In the genomic region with DNA sequence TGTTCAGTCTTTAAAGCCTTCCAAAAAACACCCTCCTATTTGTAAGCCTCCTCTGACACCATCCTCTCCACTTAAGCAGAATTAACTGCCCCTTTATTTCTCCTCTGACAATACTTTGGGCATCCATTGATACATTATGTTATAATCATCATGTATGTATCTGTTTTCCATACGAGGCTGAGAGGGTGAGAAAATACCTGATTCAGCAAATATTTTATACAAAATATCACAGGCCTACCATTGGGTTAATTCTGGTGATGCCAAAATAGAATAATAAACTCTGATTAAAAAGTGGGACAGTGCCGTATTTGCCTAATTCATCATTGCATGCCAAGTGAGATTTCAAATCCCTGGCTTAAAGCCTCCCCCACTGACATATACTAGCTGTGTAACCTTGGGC, we compare ENCODE assay signal across 2 cellular contexts.
A peak's percentile ranks its signal among the peaks of the same experiment; 100 is the strongest.
TF ChIP-seq lines count a peak whose summit lies in the region.

No MANE protein-coding gene starts in this region.

TF ChIP-seq in A549, 52 proteins besides CTCF, POLR2A, EP300 and RAD21:
- TF ChIP-seq MAFK (IDR thresholded peaks at IDR 0.05; ENCODE audit: partially characterized antibody) (peak; percentile 86), PHF8 (IDR thresholded peaks at IDR 0.05; ENCODE audit: borderline replicate concordance, low read depth) (no peak)

TF ChIP-seq in H1, 55 proteins besides CTCF, POLR2A, EP300 and RAD21:
- TF ChIP-seq MAFK (IDR thresholded peaks at IDR 0.05; ENCODE audit: low read depth, low read length) (peak; percentile 67; the same call in 1 of the 2 replicates), BRCA1 (IDR thresholded peaks at IDR 0.05; ENCODE audit: low read depth, low read length) (no peak), JUND (IDR thresholded peaks at IDR 0.05; ENCODE audit: low read length) (no peak)
- TF ChIP-seq, protein P1, sequence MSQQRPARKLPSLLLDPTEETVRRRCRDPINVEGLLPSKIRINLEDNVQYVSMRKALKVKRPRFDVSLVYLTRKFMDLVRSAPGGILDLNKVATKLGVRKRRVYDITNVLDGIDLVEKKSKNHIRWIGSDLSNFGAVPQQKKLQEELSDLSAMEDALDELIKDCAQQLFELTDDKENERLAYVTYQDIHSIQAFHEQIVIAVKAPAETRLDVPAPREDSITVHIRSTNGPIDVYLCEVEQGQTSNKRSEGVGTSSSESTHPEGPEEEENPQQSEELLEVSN (IDR thresholded peaks at IDR 0.05) = no peak
